8 cellular contexts compared by ENCODE assay signal in the genomic region with DNA sequence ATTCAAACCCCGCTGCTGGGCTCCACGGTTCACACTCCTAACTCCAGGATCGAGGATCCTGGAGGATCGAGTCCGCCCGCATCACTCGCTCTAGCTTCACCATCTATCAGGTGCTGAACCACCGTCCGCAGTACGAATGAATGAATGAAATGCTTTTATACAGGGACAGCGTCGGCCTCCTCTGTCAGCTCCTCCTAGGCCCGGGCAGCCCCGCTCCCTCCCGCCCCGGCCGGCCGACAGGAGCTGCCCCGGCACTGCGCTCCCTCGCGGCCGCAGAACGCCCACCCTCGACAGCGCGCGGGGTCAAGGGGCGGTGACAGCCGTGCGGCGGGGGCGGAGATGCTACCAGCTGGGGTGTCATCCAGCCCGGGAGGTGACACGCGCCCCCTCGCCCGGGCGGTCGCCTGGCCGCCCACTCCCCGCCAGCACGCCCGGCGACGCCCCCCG. TPM values are rescaled to one million over a fixed set of nuclear protein-coding genes. Genes with fewer than 3 reads are reported as not detected.
DNase-seq lines count a peak whose midpoint lies in the region; ATAC-seq and TF ChIP-seq lines count a peak whose summit lies in the region.

No MANE protein-coding gene starts in this region.

- H3K4me3 ChIP-seq in epithelial cell of proximal tubule (ENCODE audit: low read depth, low read length): peak overlapping the region; percentile 74

- peaks cover 25% of the 10 kb centered on the region for H3K36me3 Mint-ChIP-seq in activated CD8-positive, alpha-beta memory T cell treated with anti-CD3 and anti-CD28 coated beads, Interleukin-2, amount 10 ng/mL, durations not matched to agents 7 days and 5 days
- peaks cover 0 to 13% of the 10 kb centered on the region in 2 donors for H3K36me3 Mint-ChIP-seq in naive B cell
- H3K36me3 Mint-ChIP-seq in stimulated activated memory B cell treated with anti-CD40 and anti-IgM and Interleukin-4, amounts not matched to agents 10 μg/mL and 1 μg/mL and 100 μg/mL, for 72 hours: peaks cover 25% of the 10 kb centered on the region

- ATAC-seq in HG02885 (IDR thresholded peaks at IDR 0.05; ENCODE audit: poor library complexity, unreplicated experiment): peak; percentile 67
- peak; percentile 85 for ATAC-seq in activated CD8-positive, alpha-beta memory T cell treated with anti-CD3 and anti-CD28 coated beads, Interleukin-2, amount 10 ng/mL, durations not matched to agents 7 days and 5 days
- ATAC-seq in naive B cell (ENCODE audit: low read depth in 2 of 2): peak; percentile 61 to 67
- ATAC-seq in stimulated activated memory B cell treated with anti-CD40 and anti-IgM and Interleukin-4, amounts not matched to agents 10 μg/mL and 1 μg/mL and 100 μg/mL, for 72 hours: peak; percentile 88

- TF ChIP-seq CTCF in epithelial cell of proximal tubule (conservative IDR thresholded peaks at IDR 0.05; ENCODE audit: low read depth, low read length): no peak

- peak overlapping the region; percentile 83 for H3K27ac Mint-ChIP-seq in activated CD8-positive, alpha-beta memory T cell treated with anti-CD3 and anti-CD28 coated beads, Interleukin-2, amount 10 ng/mL, durations not matched to agents 7 days and 5 days
- H3K27ac Mint-ChIP-seq in naive B cell: peak overlapping the region in 5 of 6 donors; percentile 47 to 95 (median 93)
- peak overlapping the region; percentile 99 for H3K27ac Mint-ChIP-seq in stimulated activated memory B cell treated with anti-CD40 and anti-IgM and Interleukin-4, amounts not matched to agents 10 μg/mL and 1 μg/mL and 100 μg/mL, for 72 hours

- peak; percentile 53 for DNase-seq in activated T-cell treated with anti-CD3 and anti-CD28 coated beads for 1 hour (ENCODE audit: low read depth)
- DNase-seq in activated T-cell treated with anti-CD3 and anti-CD28 coated beads, Interleukin-2, amount 50 U/mL, for 1 hour: no peak
- DNase-seq in NCI-H2171 treated with DMSO at 0.1 percent for 48 hours (lab: John Stamatoyannopoulos, UW): peak; percentile 48
- peak; percentile 85 for DNase-seq in activated CD8-positive, alpha-beta memory T cell treated with anti-CD3 and anti-CD28 coated beads, Interleukin-2, amount 10 ng/mL, durations not matched to agents 7 days and 5 days
- no peak for DNase-seq in epithelial cell of proximal tubule (ENCODE audit: low read depth)
- DNase-seq in naive B cell: no peak

- CTCF ChIA-PET in activated CD8-positive, alpha-beta memory T cell treated with anti-CD3 and anti-CD28 coated beads, Interleukin-2, amount 10 ng/mL, durations not matched to agents 7 days and 5 days (lab: Charles Lee): interaction anchor here (0.9 to 2.8 kb wide), 8 partner anchors 8 to 183 kb away, joined by 3 to 12 read pairs (median 4); a partner anchor contains a TSS

- H3K9me3 Mint-ChIP-seq in activated CD8-positive, alpha-beta memory T cell treated with anti-CD3 and anti-CD28 coated beads, Interleukin-2, amount 10 ng/mL, durations not matched to agents 7 days and 5 days (ENCODE audit: low read depth): no peaks in the 10 kb centered on the region
- peaks cover 0 to 1% (median 0%) of the 10 kb centered on the region in 7 donors for H3K9me3 Mint-ChIP-seq in naive B cell
- H3K9me3 Mint-ChIP-seq in stimulated activated memory B cell treated with anti-CD40 and anti-IgM and Interleukin-4, amounts not matched to agents 10 μg/mL and 1 μg/mL and 100 μg/mL, for 72 hours: no peaks in the 10 kb centered on the region

- H3K4me1 Mint-ChIP-seq in activated CD8-positive, alpha-beta memory T cell treated with anti-CD3 and anti-CD28 coated beads, Interleukin-2, amount 10 ng/mL, durations not matched to agents 7 days and 5 days: peaks cover 27% of the 10 kb centered on the region
- H3K4me1 Mint-ChIP-seq in naive B cell: peaks cover 27 to 46% (median 42%) of the 10 kb centered on the region in 3 donors
- peaks cover 46% of the 10 kb centered on the region for H3K4me1 Mint-ChIP-seq in stimulated activated memory B cell treated with anti-CD40 and anti-IgM and Interleukin-4, amounts not matched to agents 10 μg/mL and 1 μg/mL and 100 μg/mL, for 72 hours

- H3K4me3 Mint-ChIP-seq in activated CD8-positive, alpha-beta memory T cell treated with anti-CD3 and anti-CD28 coated beads, Interleukin-2, amount 10 ng/mL, durations not matched to agents 7 days and 5 days: peak overlapping the region; percentile 81
- peak overlapping the region; percentile 87 to 96 (median 94) for H3K4me3 Mint-ChIP-seq in naive B cell
- H3K4me3 Mint-ChIP-seq in stimulated activated memory B cell treated with anti-CD40 and anti-IgM and Interleukin-4, amounts not matched to agents 10 μg/mL and 1 μg/mL and 100 μg/mL, for 72 hours: peak overlapping the region; percentile 99

- no peaks in the 10 kb centered on the region for H3K27me3 Mint-ChIP-seq in activated CD8-positive, alpha-beta memory T cell treated with anti-CD3 and anti-CD28 coated beads, Interleukin-2, amount 10 ng/mL, durations not matched to agents 7 days and 5 days
- H3K27me3 Mint-ChIP-seq in naive B cell: no peaks in the 10 kb centered on the region
- H3K27me3 Mint-ChIP-seq in stimulated activated memory B cell treated with anti-CD40 and anti-IgM and Interleukin-4, amounts not matched to agents 10 μg/mL and 1 μg/mL and 100 μg/mL, for 72 hours: no peaks in the 10 kb centered on the region

RNA-seq across cellular contexts. Expression of a gene that starts 0.5 kb away (rescaled TPM):
- total RNA-seq in activated CD8-positive, alpha-beta memory T cell treated with anti-CD3 and anti-CD28 coated beads, Interleukin-2, amount 10 ng/mL, durations not matched to agents 7 days and 5 days: 10 to 100 TPM; 55.8 to 68.8 TPM
- 22.5 and 23.6 TPM in 2 replicates for total RNA-seq in epithelial cell of proximal tubule
- 10 to 100 TPM in 3 of 6 donors, 1 to 10 TPM in 3; 3.6 to 34.9 (median 10.0) TPM for polyA plus RNA-seq in naive B cell (ENCODE audit: low read depth in 6 of 6)

RNA-seq across cellular contexts. Expression of a gene that starts 28.7 kb away (rescaled TPM):
- not detected for total RNA-seq in activated CD8-positive, alpha-beta memory T cell treated with anti-CD3 and anti-CD28 coated beads, Interleukin-2, amount 10 ng/mL, durations not matched to agents 7 days and 5 days
- not detected in 2 replicates for total RNA-seq in epithelial cell of proximal tubule
- not detected for polyA plus RNA-seq in naive B cell (ENCODE audit: low read depth in 6 of 6)

RNA-seq across cellular contexts. Expression of a gene that starts 42.5 kb away (rescaled TPM):
- total RNA-seq in activated CD8-positive, alpha-beta memory T cell treated with anti-CD3 and anti-CD28 coated beads, Interleukin-2, amount 10 ng/mL, durations not matched to agents 7 days and 5 days: not detected
- not detected in 2 replicates for total RNA-seq in epithelial cell of proximal tubule
- not detected for polyA plus RNA-seq in naive B cell (ENCODE audit: low read depth in 6 of 6)

RNA-seq across cellular contexts. Expression of a gene that starts 46.5 kb away (rescaled TPM):
- total RNA-seq in activated CD8-positive, alpha-beta memory T cell treated with anti-CD3 and anti-CD28 coated beads, Interleukin-2, amount 10 ng/mL, durations not matched to agents 7 days and 5 days: not detected
- 0.14 TPM in 1 of 2 replicates, not detected in the other for total RNA-seq in epithelial cell of proximal tubule
- polyA plus RNA-seq in naive B cell (ENCODE audit: low read depth in 6 of 6): not detected

Comparison
In these comparisons a context has a peak if more than half of its experiments do, and no peak if none do; other contexts are left out.
1. DNase-seq: peak in activated T-cell treated with anti-CD3 and anti-CD28 coated beads for 1 hour (single experiment), NCI-H2171 treated with DMSO at 0.1 percent for 48 hours (single experiment) and activated CD8-positive, alpha-beta memory T cell treated with anti-CD3 and anti-CD28 coated beads, Interleukin-2, amount 10 ng/mL, durations not matched to agents 7 days and 5 days (single experiment); none in activated T-cell treated with anti-CD3 and anti-CD28 coated beads, Interleukin-2, amount 50 U/mL, for 1 hour (single experiment), epithelial cell of proximal tubule (single experiment) and naive B cell (single experiment).
2. Peak in every context shown above with its lines, with median percentiles within 50 percentile points of each other: ATAC-seq, H3K27ac Mint-ChIP-seq and H3K4me3 Mint-ChIP-seq.